Comparison of ENCODE assay signal across 20 cellular contexts in the genomic region with DNA sequence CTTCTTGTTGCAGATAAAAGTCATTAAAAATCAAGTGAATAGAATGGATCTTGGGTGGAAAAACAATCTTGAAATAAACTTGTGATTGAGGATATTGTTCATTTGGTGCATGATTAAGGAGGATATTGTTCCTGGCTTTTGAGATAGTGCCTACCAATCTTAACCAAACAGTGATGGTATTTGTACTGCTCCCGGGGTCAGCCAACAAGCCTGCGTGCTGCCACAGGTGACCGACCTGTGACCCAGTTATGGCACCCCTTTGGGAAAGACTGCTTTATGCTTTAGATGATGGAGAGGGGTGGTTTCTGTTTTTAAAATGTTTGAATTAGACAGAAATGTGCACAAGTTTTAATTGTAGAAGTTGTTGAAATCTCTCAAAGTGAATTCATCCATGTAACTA.
"Had no signal": no experiment of that assay in that cellular context is flagged by ENCODE, and none has a peak within 500 bp of the region (broad histone marks: within the 10 kb centered on the region; RNA-seq: fewer than 3 reads in every experiment).

No MANE protein-coding gene starts in this region.

- H3K27me3 ChIP-seq: esophagus squamous epithelium, neutrophil, right lobe of liver, tibial artery had no signal

- H2AFZ ChIP-seq: parathyroid adenoma had no signal

- H3K9me3 ChIP-seq: esophagus squamous epithelium, neutrophil, right lobe of liver, tibial artery had no signal

- H3K4me1 ChIP-seq: parathyroid adenoma had no signal

- H3K27ac ChIP-seq: neutrophil, parathyroid adenoma, right lobe of liver had no signal

- DNase-seq: effector memory CD4-positive, alpha-beta T cell; erythroblast; esophagus squamous epithelium; hypothalamus; immature natural killer cell; mesendoderm; midbrain; natural killer cell; right lobe of liver; small intestine; stimulated activated CD4-positive, alpha-beta T cell treated with anti-CD3 and anti-CD28 coated beads, Interleukin-1b, Interleukin-23, amount 100 ng/mL, for 48 hours; stimulated activated CD4-positive, alpha-beta T cell treated with anti-CD3 and anti-CD28 coated beads, Interleukin-4, amount 100 ng/mL, for 1 hour; stimulated activated CD8-positive, alpha-beta memory T cell treated with anti-CD3 and anti-CD28 coated beads, Interleukin-4, amount 100 ng/mL, for 48 hours; stimulated activated naive CD4-positive, alpha-beta T cell; stimulated activated naive CD8-positive, alpha-beta T cell treated with anti-CD3 and anti-CD28 coated beads, Interleukin-15, amount 100 ng/mL, for 72 hours; tibial artery had no signal

- ATAC-seq: natural killer cell; stimulated activated naive CD8-positive, alpha-beta T cell treated with anti-CD3 and anti-CD28 coated beads, Interleukin-15, amount 100 ng/mL, for 72 hours had no signal

- H3K79me2 ChIP-seq: parathyroid adenoma had no signal

- FAIRE-seq: frontal cortex, small intestine had no signal

- H3K4me3 ChIP-seq: coronary artery, esophagus squamous epithelium, right lobe of liver, tibial artery had no signal

- H3K9ac ChIP-seq: parathyroid adenoma had no signal
